3 cellular contexts compared by ENCODE assay signal in genomic region chr15:89888214-89888804, GRCh38.
TF ChIP-seq lines count a peak whose summit lies in the region.

No MANE protein-coding gene starts in this region.

TF ChIP-seq in Ishikawa, 13 proteins besides CTCF, POLR2A, EP300 and RAD21:
- TF ChIP-seq CREB1 (IDR thresholded peaks at IDR 0.05; ENCODE audit: low read depth): no peak
- TF ChIP-seq EGR1 (IDR thresholded peaks at IDR 0.05): no peak
- TF ChIP-seq, protein P1, sequence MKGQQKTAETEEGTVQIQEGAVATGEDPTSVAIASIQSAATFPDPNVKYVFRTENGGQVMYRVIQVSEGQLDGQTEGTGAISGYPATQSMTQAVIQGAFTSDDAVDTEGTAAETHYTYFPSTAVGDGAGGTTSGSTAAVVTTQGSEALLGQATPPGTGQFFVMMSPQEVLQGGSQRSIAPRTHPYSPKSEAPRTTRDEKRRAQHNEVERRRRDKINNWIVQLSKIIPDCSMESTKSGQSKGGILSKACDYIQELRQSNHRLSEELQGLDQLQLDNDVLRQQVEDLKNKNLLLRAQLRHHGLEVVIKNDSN (IDR thresholded peaks at IDR 0.05): no peak
- no peak for TF ChIP-seq FOXM1 (IDR thresholded peaks at IDR 0.05; ENCODE audit: borderline replicate concordance, low read depth)
- TF ChIP-seq TCF12 (IDR thresholded peaks at IDR 0.05; ENCODE audit: low read depth): no peak
- TF ChIP-seq ZBTB7A (IDR thresholded peaks at IDR 0.05; ENCODE audit: low read depth): no peak

TF ChIP-seq in WTC11, 78 proteins besides CTCF, POLR2A, EP300 and RAD21:
- TF ChIP-seq ZNF281 (CRISPR knock-in tag; IDR thresholded peaks at IDR 0.05): no peak

TF ChIP-seq in HepG2, 621 proteins besides CTCF, POLR2A, EP300 and RAD21 (continued from another document):
- TF ChIP-seq SP1 (IDR thresholded peaks at IDR 0.05) (no peak), SP1 (CRISPR knock-in tag; IDR thresholded peaks at IDR 0.05) (no peak), SMC3 (IDR thresholded peaks at IDR 0.05; ENCODE audit: low read length) (peak; percentile 39; the same call in 1 of the 2 replicates)
TF ChIP-seq in HepG2: peak in this region for 2.
